In genomic region chr4:39383690-39384089, GRCh38 we compare ENCODE assay signal across 2 cellular contexts.
TF ChIP-seq lines count a peak whose summit lies in the region.

No MANE protein-coding gene starts in this region.

TF ChIP-seq in HepG2, 621 proteins besides CTCF, POLR2A, EP300 and RAD21:
- 0 out of 2 replicates have a peak, but pooled peaks have one; percentile 3 for TF ChIP-seq SMC3 (IDR thresholded peaks at IDR 0.05; ENCODE audit: low read length)
- TF ChIP-seq TEF (CRISPR knock-in tag; IDR thresholded peaks at IDR 0.05), result no peak
- peak; percentile 60 for TF ChIP-seq STAG1 (CRISPR knock-in tag; IDR thresholded peaks at IDR 0.05)
- TF ChIP-seq TFAP4 (IDR thresholded peaks at IDR 0.05; ENCODE audit: borderline replicate concordance, low read depth), result peak; percentile 41; the same call in 1 of the 2 replicates
TF ChIP-seq in HepG2: peak in this region for 3.

TF ChIP-seq in K562, 482 proteins besides CTCF, POLR2A, EP300 and RAD21:
- no peak for TF ChIP-seq ZNF175 (CRISPR knock-in tag; IDR thresholded peaks at IDR 0.05; ENCODE audit: low read depth)
- peak; percentile 49 for TF ChIP-seq TFAP4 (CRISPR knock-in tag; IDR thresholded peaks at IDR 0.05; ENCODE audit: borderline replicate concordance)
TF ChIP-seq in K562: peak in this region for 1.
